Comparison of ENCODE assay signal across 21 cellular contexts in the genomic region with DNA sequence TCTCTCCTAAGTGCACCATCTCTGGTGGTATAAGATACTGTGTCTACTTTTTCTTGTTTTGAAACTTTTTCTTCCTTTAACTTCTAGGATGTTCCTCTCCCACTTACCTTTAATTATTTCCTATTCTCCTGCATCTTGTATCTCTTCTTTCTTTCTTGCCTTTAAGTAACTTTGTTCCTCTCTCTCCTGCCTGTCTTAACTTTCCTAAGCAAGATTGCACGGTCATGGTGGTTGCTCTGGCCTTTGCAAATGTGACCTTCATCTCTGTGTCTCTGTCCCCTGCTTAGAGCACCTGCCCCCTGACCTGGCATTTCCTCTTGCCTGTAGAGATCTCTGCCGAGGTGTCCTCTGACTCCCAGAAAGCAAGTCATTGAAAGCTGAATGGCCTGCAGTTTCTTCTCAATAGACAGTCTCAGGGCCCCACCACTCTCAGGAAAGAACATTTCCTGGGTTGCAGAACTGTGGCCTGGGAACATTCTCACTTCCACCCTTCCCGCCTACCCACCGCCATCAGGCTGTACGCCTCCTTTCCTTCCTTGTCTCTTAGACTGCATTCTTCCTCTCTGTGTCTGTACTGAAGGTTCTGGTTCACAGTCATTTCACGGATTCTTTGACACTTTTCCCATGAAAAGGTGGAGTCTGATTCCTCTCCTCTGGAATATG. TPM values are rescaled to one million over a fixed set of nuclear protein-coding genes. Genes with fewer than 3 reads are reported as not detected.
A peak's percentile ranks its signal among the peaks of the same experiment; 100 is the strongest.
DNase-seq lines count a peak whose midpoint lies in the region; ATAC-seq, FAIRE-seq and TF ChIP-seq lines count a peak whose summit lies in the region.
"Had no signal": no experiment of that assay in that cellular context is flagged by ENCODE, and none has a peak within 500 bp of the region (broad histone marks: within the 10 kb centered on the region; RNA-seq: fewer than 3 reads in every experiment).

No MANE protein-coding gene starts in this region.

- no peaks in the 10 kb centered on the region for H3K36me3 Mint-ChIP-seq in stimulated activated effector memory CD8-positive, alpha-beta T cell treated with anti-CD3 and anti-CD28 coated beads, Interleukin-12 subunit alpha, Interleukin-12 subunit beta, amount 100 ng/mL, for 72 hours

- no peak overlapping the region for H3K4me3 ChIP-seq in ascending aorta
- H3K4me3 ChIP-seq: GM23248, heart right ventricle, lung, MG63, sigmoid colon had no signal

- peak overlapping the region; percentile 29 for H3K27ac Mint-ChIP-seq in stimulated activated effector memory CD8-positive, alpha-beta T cell treated with anti-CD3 and anti-CD28 coated beads, Interleukin-12 subunit alpha, Interleukin-12 subunit beta, amount 100 ng/mL, for 72 hours
- H3K27ac Mint-ChIP-seq: naive thymus-derived CD4-positive, alpha-beta T cell had no signal

- H3K27ac ChIP-seq in ascending aorta = no peak overlapping the region
- H3K27ac ChIP-seq: GM23248, heart right ventricle, HL-60, sigmoid colon had no signal

- peaks cover 0 to 19% of the 10 kb centered on the region in 2 donors for H3K9me3 ChIP-seq in ascending aorta

- DNase-seq in CD1c-positive myeloid dendritic cell (ENCODE audit: extremely low spot score) (peak; percentile 61), OCI-M1 (lab: John Stamatoyannopoulos, UW) (peak; percentile 86), islet precursor cell (peak; percentile 30), urothelium cell line (ENCODE audit: low spot score) (no peak), ascending aorta (ENCODE audit: low spot score in 2 of 2) (no peak)
- no peak for DNase-seq in stimulated activated effector memory CD8-positive, alpha-beta T cell treated with anti-CD3 and anti-CD28 coated beads, Interleukin-12 subunit alpha, Interleukin-12 subunit beta, amount 100 ng/mL, for 72 hours (ENCODE audit: low spot score in 2 of 2)
- DNase-seq: activated CD8-positive, alpha-beta memory T cell treated with anti-CD3 and anti-CD28 coated beads, Interleukin-2, amount 50 U/mL, for 48 hours; activated effector memory CD4-positive, alpha-beta T cell treated with anti-CD3 and anti-CD28 coated beads, Interleukin-2, amount 50 U/mL, for 16 hours; GM23248; heart right ventricle; immature natural killer cell; IMR-90; MG63; naive thymus-derived CD4-positive, alpha-beta T cell; sigmoid colon; SW 1271 had no signal

- no peaks in the 10 kb centered on the region for H3K4me1 ChIP-seq in ascending aorta
- H3K4me1 ChIP-seq: sigmoid colon had no signal

- no peak overlapping the region for H3K4me3 Mint-ChIP-seq in stimulated activated effector memory CD8-positive, alpha-beta T cell treated with anti-CD3 and anti-CD28 coated beads, Interleukin-12 subunit alpha, Interleukin-12 subunit beta, amount 100 ng/mL, for 72 hours
- H3K4me3 Mint-ChIP-seq: immature natural killer cell; naive thymus-derived CD4-positive, alpha-beta T cell had no signal

- peaks cover 10% of the 10 kb centered on the region for H3K9me3 Mint-ChIP-seq in stimulated activated effector memory CD8-positive, alpha-beta T cell treated with anti-CD3 and anti-CD28 coated beads, Interleukin-12 subunit alpha, Interleukin-12 subunit beta, amount 100 ng/mL, for 72 hours

- no peak for TF ChIP-seq CTCF in ascending aorta (IDR thresholded peaks at IDR 0.05)

- no peak for ATAC-seq in stimulated activated effector memory CD8-positive, alpha-beta T cell treated with anti-CD3 and anti-CD28 coated beads, Interleukin-12 subunit alpha, Interleukin-12 subunit beta, amount 100 ng/mL, for 72 hours
- no peak for ATAC-seq in GM18873 (IDR thresholded peaks at IDR 0.05; ENCODE audit: low FRiP score, unreplicated experiment)
- ATAC-seq: naive thymus-derived CD4-positive, alpha-beta T cell had no signal

- no peak for FAIRE-seq in urothelium cell line (lab: Jason Lieb, UNC)
- FAIRE-seq: D721Med, endothelial cell of umbilical vein had no signal

- intact Hi-C loops in ascending aorta (cut with DNase I) = no loop called here

- H3K4me1 Mint-ChIP-seq in stimulated activated effector memory CD8-positive, alpha-beta T cell treated with anti-CD3 and anti-CD28 coated beads, Interleukin-12 subunit alpha, Interleukin-12 subunit beta, amount 100 ng/mL, for 72 hours = peaks cover 16% of the 10 kb centered on the region

- H3K36me3 ChIP-seq in ascending aorta = no peaks in the 10 kb centered on the region
- H3K36me3 ChIP-seq: heart right ventricle, MG63, sigmoid colon had no signal

- no peaks in the 10 kb centered on the region for H3K27me3 ChIP-seq in ascending aorta
- H3K27me3 ChIP-seq: heart right ventricle, MG63, sigmoid colon had no signal

RNA-seq across cellular contexts. Expression of a gene that starts 12.8 kb away (rescaled TPM):
- total RNA-seq in ascending aorta = 14.5 TPM

Comparison
In these comparisons a context has a peak if more than half of its experiments do, and no peak if none do; other contexts are left out.
1. DNase-seq: peak in CD1c-positive myeloid dendritic cell (single experiment), OCI-M1 (single experiment) and islet precursor cell (single experiment); none in stimulated activated effector memory CD8-positive, alpha-beta T cell treated with anti-CD3 and anti-CD28 coated beads, Interleukin-12 subunit alpha, Interleukin-12 subunit beta, amount 100 ng/mL, for 72 hours (0 of 2), urothelium cell line (single experiment) and ascending aorta (0 of 2).